In the genomic region with DNA sequence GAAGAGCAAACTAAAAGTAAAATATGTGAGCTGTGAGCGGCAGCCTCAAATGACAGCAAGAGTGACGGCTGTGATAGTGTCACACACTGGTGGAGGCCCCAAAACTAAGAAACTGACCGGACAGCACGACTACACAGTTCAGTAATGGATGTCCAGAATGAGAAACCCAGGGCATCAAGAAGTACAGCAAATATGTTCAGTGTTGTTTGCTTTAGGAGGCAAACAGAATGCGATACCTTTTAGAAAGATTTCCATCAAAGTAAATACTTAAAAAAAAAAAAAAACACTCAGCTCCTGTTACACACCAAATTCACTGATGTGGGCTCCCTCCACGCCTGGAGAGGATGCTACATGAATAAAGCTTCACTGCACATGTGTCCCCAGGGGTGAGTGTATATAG, we compare ENCODE assay signal across 24 cellular contexts. TPM values are rescaled to one million over a fixed set of nuclear protein-coding genes. Genes with fewer than 3 reads are reported as not detected.
"Had no signal": no experiment of that assay in that cellular context is flagged by ENCODE, and none has a peak within 500 bp of the region (broad histone marks: within the 10 kb centered on the region; RNA-seq: fewer than 3 reads in every experiment).

No MANE protein-coding gene starts in this region.

- DNase-seq: activated CD4-positive, alpha-beta T cell treated with anti-CD3 and anti-CD28 coated beads for 4 hours; activated CD4-positive, alpha-beta T cell treated with anti-CD3 and anti-CD28 coated beads, Interleukin-2, amount 50 U/mL, for 48 hours; activated CD4-positive, CD25-positive, alpha-beta regulatory T cell; activated naive CD4-positive, alpha-beta T cell treated with Interleukin-2 at 50 U/mL for 16 hours; activated naive CD8-positive, alpha-beta T cell treated with anti-CD3 and anti-CD28 coated beads for 36 hours; activated T-cell treated with anti-CD3 and anti-CD28 coated beads, Interleukin-2, amount 50 U/mL, for 48 hours; central memory CD4-positive, alpha-beta T cell; dermis blood vessel endothelial cell; effector CD8-positive, alpha-beta T cell; glutamatergic neuron; immature natural killer cell; naive thymus-derived CD4-positive, alpha-beta T cell; occipital lobe; stimulated activated CD4-positive, alpha-beta T cell treated with anti-CD3 and anti-CD28 coated beads, Interleukin-4, amount 100 ng/mL, for 24 hours; stimulated activated naive CD4-positive, alpha-beta T cell treated with Interleukin-2 at 50 U/mL for 16 hours; T1000; upper lobe of left lung had no signal

- FAIRE-seq: astrocyte, frontal cortex had no signal

- H3K4me3 Mint-ChIP-seq: immature natural killer cell, neural crest cell had no signal

- H3K4me3 ChIP-seq: hepatocyte, lung had no signal

- ATAC-seq: naive thymus-derived CD4-positive, alpha-beta T cell; sciatic nerve had no signal

- H3K36me3 ChIP-seq: thoracic aorta, upper lobe of left lung had no signal

- H3K27ac ChIP-seq: hepatocyte, thoracic aorta, upper lobe of left lung had no signal

- H3K27ac Mint-ChIP-seq: activated naive CD8-positive, alpha-beta T cell treated with anti-CD3 and anti-CD28 coated beads for 36 hours; immature natural killer cell; naive thymus-derived CD4-positive, alpha-beta T cell had no signal

- H3K9me3 Mint-ChIP-seq: activated naive CD8-positive, alpha-beta T cell treated with anti-CD3 and anti-CD28 coated beads for 36 hours; immature natural killer cell; naive thymus-derived CD4-positive, alpha-beta T cell; neural crest cell had no signal

- H3K9me3 ChIP-seq: thoracic aorta, upper lobe of left lung had no signal

- H3K36me3 Mint-ChIP-seq: activated naive CD8-positive, alpha-beta T cell treated with anti-CD3 and anti-CD28 coated beads for 36 hours; immature natural killer cell; naive thymus-derived CD4-positive, alpha-beta T cell had no signal

RNA-seq across cellular contexts. Expression of gene PKP1, which starts 1.1 kb away (rescaled TPM):
- total RNA-seq: naive thymus-derived CD4-positive, alpha-beta T cell; neural crest cell had no signal
- polyA plus RNA-seq: immature natural killer cell; naive thymus-derived CD4-positive, alpha-beta T cell had no signal
